ENCODE assay signal across 19 cellular contexts in the genomic region with DNA sequence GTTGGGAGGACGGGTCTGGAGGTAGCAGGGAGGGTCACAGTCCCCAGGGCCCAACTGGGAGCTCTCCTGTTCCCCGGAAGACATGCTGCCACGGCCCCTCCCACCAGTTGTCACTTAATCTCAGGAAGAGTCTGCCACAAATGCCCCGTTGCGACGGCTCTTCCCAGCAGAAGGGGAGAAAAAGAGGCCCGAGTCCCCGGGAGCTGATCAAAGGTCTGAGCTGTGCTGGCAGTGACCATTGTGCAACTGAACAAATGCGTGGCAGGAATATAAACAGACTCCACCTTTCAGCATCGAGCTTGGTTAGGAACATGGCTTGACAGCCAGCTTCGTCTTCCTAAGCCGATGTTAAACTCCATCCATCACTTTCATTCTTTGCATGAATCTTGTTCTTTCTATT. TPM values are rescaled to one million over a fixed set of nuclear protein-coding genes. Genes with fewer than 3 reads are reported as not detected.
DNase-seq lines count a peak whose midpoint lies in the region; ATAC-seq, FAIRE-seq and TF ChIP-seq lines count a peak whose summit lies in the region.
"Had no signal": no experiment of that assay in that cellular context is flagged by ENCODE, and none has a peak within 500 bp of the region (broad histone marks: within the 10 kb centered on the region; RNA-seq: fewer than 3 reads in every experiment).

No MANE protein-coding gene starts in this region.

- H2BK20ac ChIP-seq in IMR-90 (ENCODE audit: low read depth, low read length), result peak overlapping the region; percentile 100

- no peaks in the 10 kb centered on the region for H3K79me2 ChIP-seq in K562 (ENCODE audit: control insufficient read depth, insufficient read depth, low read length)

- H3K4me2 ChIP-seq in IMR-90 (ENCODE audit: low read depth, low read length) (no peak overlapping the region), K562 (ENCODE audit: insufficient read depth, low read length) (no peak overlapping the region; the same call in 1 of the 2 replicates)
- H3K4me2 ChIP-seq: KMS-11 had no signal

- H2AK5ac ChIP-seq in IMR-90 (ENCODE audit: low read depth, low read length), result peak overlapping the region; percentile 98; the same call in 1 of the 2 replicates

- H3K9me3 ChIP-seq in IMR-90 (ENCODE audit: control insufficient read depth, insufficient read depth, low read length), result no peaks in the 10 kb centered on the region; the same call in 1 of the 2 replicates
- H3K9me3 ChIP-seq in K562 (replicated peaks; ENCODE audit: control insufficient read depth, insufficient read depth, low read depth, low read length), result 0 out of 2 replicates have a peak, but pooled peaks cover 5% of the 10 kb centered on the region
- no peaks in the 10 kb centered on the region for H3K9me3 ChIP-seq in right lobe of liver
- H3K9me3 ChIP-seq in small intestine (ENCODE audit: control insufficient read depth, low read depth), result no peaks in the 10 kb centered on the region
- H3K9me3 ChIP-seq: MG63 had no signal

- H2BK5ac ChIP-seq in IMR-90 (ENCODE audit: low read depth, low read length, poor library complexity, severe bottlenecking), result no peak overlapping the region

- in situ Hi-C loops in IMR-90 (cut with MboI; ENCODE audit: low sequenced_read_pairs) (no loop called here), K562 (cut with MboI) (no loop called here)

- no peak overlapping the region for H2AK9ac ChIP-seq in IMR-90 (replicated peaks; ENCODE audit: low read depth, low read length, poor library complexity)

- TF ChIP-seq CTCF in IMR-90 (conservative IDR thresholded peaks at IDR 0.05; ENCODE audit: low read depth, low read length) (no peak), K562 (IDR thresholded peaks at IDR 0.05 in 2 of 3, conservative IDR thresholded peaks at IDR 0.05 in 1 of 3; ENCODE audit: insufficient read depth in 2 of 3, low read depth in 1 of 3, low read length in 3 of 3) (no peak), right lobe of liver (IDR thresholded peaks at IDR 0.05) (no peak), mesothelial cell of epicardium (IDR thresholded peaks at IDR 0.05; ENCODE audit: unreplicated experiment) (no peak)

- peak overlapping the region; percentile 100 for H2BK120ac ChIP-seq in IMR-90 (ENCODE audit: low read depth, low read length)

- intact Hi-C loops in IMR-90 (cut with micrococcal nuclease) (loop anchor here (2.0 kb wide), 1 partner anchor 13 kb away; no protein-coding TSS in a partner anchor), K562 (cut with micrococcal nuclease) (no loop called here), right lobe of liver (cut with DNase I) (no loop called here)

- H3K9ac ChIP-seq in IMR-90 (ENCODE audit: low read depth, low read length) (no peak overlapping the region), K562 (ENCODE audit: insufficient read depth in 1 of 2, low read depth in 2 of 2, low read length in 2 of 2) (0 out of 4 replicates have a peak overlapping the region, but pooled peaks of 1 of the 2 experiments have one; percentile 33)
- H3K9ac ChIP-seq: KMS-11 had no signal

- peaks cover 8% of the 10 kb centered on the region for H3K4me1 Mint-ChIP-seq in mesothelial cell of epicardium

- H3K9me3 Mint-ChIP-seq in mesothelial cell of epicardium, result peaks cover 11% of the 10 kb centered on the region
- H3K9me3 Mint-ChIP-seq: CD8-positive, alpha-beta memory T cell had no signal

- peaks cover 0 to 3% of the 10 kb centered on the region in 2 experiments; a peak in 1 of 4 replicates for H3K79me1 ChIP-seq in IMR-90 (ENCODE audit: low read depth in 1 of 2, low read length in 2 of 2)

- H3K36me3 ChIP-seq in IMR-90 (ENCODE audit: control insufficient read depth, insufficient read depth, low read length) (no peaks in the 10 kb centered on the region), K562 (ENCODE audit: control insufficient read depth, insufficient read depth, low read length) (no peaks in the 10 kb centered on the region), right lobe of liver (no peaks in the 10 kb centered on the region), small intestine (ENCODE audit: control insufficient read depth in 2 of 2, insufficient read depth in 2 of 2, low read length in 2 of 2) (no peaks in the 10 kb centered on the region)
- H3K36me3 ChIP-seq: MG63 had no signal

- peak overlapping the region; percentile 24; the same call in 1 of the 2 replicates for H3K14ac ChIP-seq in IMR-90 (replicated peaks; ENCODE audit: low read depth, low read length)

- no peaks in the 10 kb centered on the region for H3K27me3 Mint-ChIP-seq in mesothelial cell of epicardium (ENCODE audit: low read depth)

- H3K4me3 Mint-ChIP-seq in mesothelial cell of epicardium, result no peak overlapping the region
- H3K4me3 Mint-ChIP-seq: CD8-positive, alpha-beta memory T cell had no signal

- TF ChIP-seq POLR2A in IMR-90 (IDR thresholded peaks at IDR 0.05; ENCODE audit: low read depth, low read length), result no peak
- no peak for TF ChIP-seq POLR2A in K562 (conservative IDR thresholded peaks at IDR 0.05)
- TF ChIP-seq POLR2A in right lobe of liver (IDR thresholded peaks at IDR 0.05), result peak; percentile 65

- peak overlapping the region; percentile 100 for H4K91ac ChIP-seq in IMR-90 (ENCODE audit: insufficient read depth, low read depth, low read length)

- H4K5ac ChIP-seq in IMR-90 (ENCODE audit: low read depth, low read length), result peak overlapping the region; percentile 48; the same call in 1 of the 2 replicates

- no peak overlapping the region for H3K23ac ChIP-seq in IMR-90 (ENCODE audit: low read depth, low read length)

- TF ChIP-seq EP300 in K562 (IDR thresholded peaks at IDR 0.05; ENCODE audit: low read length), result no peak

- POLR2A ChIA-PET in IMR-90 (lab: Charles Lee; ENCODE audit: unreplicated experiment), result no interaction called here
- POLR2A ChIA-PET in K562 (lab: Yijun Ruan, JAX), result interaction anchor here (0.6 to 1.6 kb wide), 6 partner anchors 11 to 349 kb away, joined by 3 to 5 read pairs (median 3); no protein-coding TSS in a partner anchor

- H3K27ac ChIP-seq in IMR-90 (ENCODE audit: insufficient read depth, low read length) (no peak overlapping the region), K562 (ENCODE audit: extremely low read depth, low read depth, low read length) (no peak overlapping the region), right lobe of liver (peak overlapping the region; percentile 70 to 81 (median 78)), small intestine (ENCODE audit: low read depth in 1 of 2, low read length in 1 of 2) (no peak overlapping the region)
- H3K27ac ChIP-seq: KMS-11 had no signal

- peak overlapping the region; percentile 33; the same call in 1 of the 2 replicates for H3K18ac ChIP-seq in IMR-90 (ENCODE audit: low read depth, low read length)

- H3K4me3 ChIP-seq in IMR-90 (ENCODE audit: insufficient read depth, low read depth, low read length) (no peak overlapping the region), K562 (no peak overlapping the region), right lobe of liver (no peak overlapping the region), small intestine (ENCODE audit: low read depth in 1 of 2, low read length in 2 of 2) (no peak overlapping the region)
- H3K4me3 ChIP-seq: MG63 had no signal

- CTCF ChIA-PET in IMR-90 (lab: Yijun Ruan, JAX), result no interaction called here
- CTCF ChIA-PET in K562 (lab: Yijun Ruan, JAX; ENCODE audit: low intra/inter-chr PET ratio), result no interaction called here

- H3K4ac ChIP-seq in IMR-90 (ENCODE audit: low read depth, low read length), result peak overlapping the region; percentile 100

- H4K8ac ChIP-seq in IMR-90 (ENCODE audit: low read depth in 2 of 2, low read length in 2 of 2), result peak overlapping the region; percentile 97 to 99; a peak in 3 of 4 replicates

- H3K27me3 ChIP-seq in IMR-90 (ENCODE audit: control insufficient read depth, insufficient read depth, low read length) (no peaks in the 10 kb centered on the region), K562 (ENCODE audit: control insufficient read depth in 2 of 2, insufficient read depth in 2 of 2, low read length in 2 of 2) (peaks cover 40 to 67% of the 10 kb centered on the region in 2 experiments), right lobe of liver (no peaks in the 10 kb centered on the region), small intestine (ENCODE audit: control insufficient read depth in 2 of 2, insufficient read depth in 2 of 2, low read length in 2 of 2) (no peaks in the 10 kb centered on the region)
- H3K27me3 ChIP-seq: MG63 had no signal

- BruUV-seq in IMR-90 (replicated peaks; lab: Mats Ljungman, UMichigan) (no TSS peak), K562 (replicated peaks; lab: Mats Ljungman, UMichigan) (no TSS peak)

- no peak overlapping the region for H3K27ac Mint-ChIP-seq in mesothelial cell of epicardium

- FAIRE-seq in K562 (lab: Jason Lieb, UNC) (peak; percentile 6), small intestine (lab: Jason Lieb, UNC) (no peak)
- FAIRE-seq: H54 had no signal

- WGBS in IMR-90 (ENCODE audit: extremely low coverage in 2 of 2, insufficient read length in 1 of 2), 2 experiments, result 32% methylated on average over 6 of the region's 12 CpGs; no CpG with 5 or more reads in 1 of the 2 experiments
- WGBS in K562 (ENCODE audit: insufficient coverage, low coverage, missing lambda C conversion rate), result 4% methylated on average over 12 of the region's 12 CpGs
- 15% methylated on average over 10 of the region's 12 CpGs for WGBS in right lobe of liver (ENCODE audit: insufficient coverage, low coverage, low lambda C conversion rate, missing lambda C conversion rate)
- 13 to 54% (median 39%) methylated on average over 12 of the region's 12 CpGs for WGBS in small intestine, 3 donors

- no peaks in the 10 kb centered on the region for H3K36me3 Mint-ChIP-seq in mesothelial cell of epicardium

- H3K4me1 ChIP-seq in IMR-90 (ENCODE audit: control insufficient read depth, insufficient read depth, low read length) (peaks cover 26% of the 10 kb centered on the region), K562 (replicated peaks in 1 of 2; ENCODE audit: control insufficient read depth in 2 of 2, insufficient read depth in 2 of 2, low read length in 2 of 2) (peaks cover 3 to 8% of the 10 kb centered on the region in 2 experiments; a peak in 2 of 5 replicates), right lobe of liver (peaks cover 0 to 27% (median 12%) of the 10 kb centered on the region in 4 donors), small intestine (ENCODE audit: control insufficient read depth in 2 of 2, insufficient read depth in 1 of 2, low read depth in 1 of 2, low read length in 1 of 2) (peaks cover 0 to 2% of the 10 kb centered on the region in 2 donors)

- H4K20me1 ChIP-seq in IMR-90 (ENCODE audit: insufficient read depth, low read length) (no peaks in the 10 kb centered on the region), K562 (replicated peaks; ENCODE audit: control insufficient read depth, insufficient read depth, low read length) (peaks cover 11% of the 10 kb centered on the region; the same call in 1 of the 2 replicates)

- ATAC-seq in IMR-90 (ENCODE audit: low read depth), result no peak
- ATAC-seq in K562, result peak; percentile 47
- ATAC-seq in right lobe of liver, result peak; percentile 62 to 81 (median 74)
- no peak for ATAC-seq in HG03280 (IDR thresholded peaks at IDR 0.05; ENCODE audit: unreplicated experiment)
- no peak for ATAC-seq in HG02981 (IDR thresholded peaks at IDR 0.05; ENCODE audit: unreplicated experiment)
- ATAC-seq: Panc1 had no signal

- dilution Hi-C loops in IMR-90 (cut with HindIII; ENCODE audit: low sequenced_read_pairs, unreplicated experiment), result no loop called here

- H3K56ac ChIP-seq in IMR-90 (ENCODE audit: extremely low read depth, insufficient read depth, low read length), result no peak overlapping the region

- H3K9me1 ChIP-seq in IMR-90 (ENCODE audit: insufficient read depth, low read length) (peaks cover 17% of the 10 kb centered on the region), K562 (ENCODE audit: control insufficient read depth, insufficient read depth, low read length) (no peaks in the 10 kb centered on the region)

- TF ChIP-seq RAD21 in IMR-90 (IDR thresholded peaks at IDR 0.05; ENCODE audit: low read length) (no peak), K562 (CRISPR knock-in tag; conservative IDR thresholded peaks at IDR 0.05 in 1 of 2, IDR thresholded peaks at IDR 0.05 in 1 of 2) (no peak)

- peak overlapping the region; percentile 98; the same call in 2 of the 3 replicates for H2BK15ac ChIP-seq in IMR-90 (ENCODE audit: low read depth, low read length)

- H2AFZ ChIP-seq in IMR-90 (replicated peaks; ENCODE audit: low read length, poor library complexity) (peak overlapping the region; percentile 11), K562 (ENCODE audit: low read depth, low read length) (no peak overlapping the region; the same call in 1 of the 2 replicates)

- DNase-seq in IMR-90, result no peak
- DNase-seq in K562 (ENCODE audit: extremely low read depth in 1 of 4, low spot score in 3 of 4), result no peak
- DNase-seq in right lobe of liver, result peak; percentile 84 to 88 (median 86)
- DNase-seq in small intestine, result peak; percentile 76
- DNase-seq in mesothelial cell of epicardium (ENCODE audit: low spot score in 2 of 2, unreplicated experiment in 2 of 2), result no peak
- DNase-seq in NCI-H446 treated with DMSO at 0.1 percent for 48 hours (lab: John Stamatoyannopoulos, UW), result no peak
- DNase-seq: CD8-positive, alpha-beta memory T cell; DMS 273 treated with DMSO at 0.1 percent for 48 hours; MG63; NCI-H1105 treated with DMSO at 0.1 percent for 48 hours; NCI-H187; NCI-H446; NCI-H748 treated with DMSO at 0.1 percent for 48 hours; SHP77 treated with DMSO at 0.1 percent for 48 hours had no signal

RNA-seq across cellular contexts. Expression of gene ZBTB21, which starts 27.8 kb away (rescaled TPM):
- total RNA-seq in IMR-90 (2012; rRNA removed), result 12.0 and 13.6 TPM in 2 replicates
- polyA plus RNA-seq in IMR-90 (2012; rRNA removed), result 6.8 and 7.8 TPM in 2 replicates
- 2.4 and 2.8 TPM in 2 replicates for polyA plus RNA-seq in IMR-90 (2012; cell fraction: cytosol; rRNA removed)
- 4.6 and 22.7 TPM in 2 replicates for polyA plus RNA-seq in IMR-90 (2012; cell fraction: nucleus; rRNA removed; ENCODE audit: low replicate concordance)
- 6.9 and 28.9 TPM in 2 replicates for total RNA-seq in K562 (2011; cell fraction: chromatin; rRNA removed; ENCODE audit: low replicate concordance)
- total RNA-seq in K562 (2011; cell fraction: nucleolus; rRNA removed), result 8.2 and 9.7 TPM in 2 replicates
- total RNA-seq in K562 (2011; cell fraction: nucleoplasm; rRNA removed), result 12.2 and 13.4 TPM in 2 replicates
- total RNA-seq in K562 (2014; rRNA removed), result 7.4 and 8.6 TPM in 2 replicates
- total RNA-seq in K562 (2014; rRNA removed; fragmentation: Illumina TruSeq; extraction: Trizol), result 10.7 and 10.8 TPM in 2 replicates
- total RNA-seq in K562 (2015; rRNA removed; fragmentation: Illumina TruSeq; extraction: Trizol), result 10.4 and 10.7 TPM in 2 replicates
- 15.2 and 16.2 TPM in 2 replicates for total RNA-seq in K562 (2021)
- 8.7 and 10.7 TPM in 2 replicates for polyA plus RNA-seq in K562 (2011; rRNA removed)
- polyA plus RNA-seq in K562 (2011; cell fraction: cytosol; rRNA removed), result 4.6 and 5.2 TPM in 2 replicates
- polyA plus RNA-seq in K562 (2011; cell fraction: nucleus; rRNA removed), result 19.4 and 20.3 TPM in 2 replicates
- 5.3 and 6.4 TPM in 2 replicates for polyA plus RNA-seq in K562 (2012)
- polyA plus RNA-seq in K562 (2014; fragmentation: Illumina TruSeq; extraction: Trizol), result 8.4 and 11.4 TPM in 2 replicates
- polyA plus RNA-seq in K562 (2014; fragmentation: Nextera tagmentation; extraction: Ambion mirVana), result 1 to 10 TPM; 2.2 to 2.6 TPM
- polyA plus RNA-seq in K562 (2014; rRNA removed), result 3.8 and 5.6 TPM in 2 replicates
- 11.7 and 16.7 TPM in 2 replicates for polyA minus RNA-seq in K562 (2011; rRNA and poly(A)+ RNA removed)
- 8.9 and 15.2 TPM in 2 replicates for polyA minus RNA-seq in K562 (2011; cell fraction: cytosol; rRNA and poly(A)+ RNA removed)
- 9.0 and 19.4 TPM in 2 replicates for polyA minus RNA-seq in K562 (2011; cell fraction: nucleus; rRNA and poly(A)+ RNA removed)
- total RNA-seq in right lobe of liver, result 10 to 100 TPM in 4 of 6 experiments, 1 to 10 TPM in 2; 3.0 to 28.5 (median 11.2) TPM
- polyA plus RNA-seq in small intestine, result 1 to 10 TPM; 1.4 to 3.0 (median 1.8) TPM
- total RNA-seq in mesothelial cell of epicardium, result 15.5 to 17.7 TPM (median 17.4 TPM) in 3 replicates

RNA-seq across cellular contexts. Expression of gene UMODL1, which starts 33.2 kb away (rescaled TPM):
- not detected in 2 replicates for total RNA-seq in IMR-90 (2012; rRNA removed)
- polyA plus RNA-seq in IMR-90 (2012; rRNA removed), result 0.02 TPM in 1 of 2 replicates, not detected in the other
- polyA plus RNA-seq in IMR-90 (2012; cell fraction: cytosol; rRNA removed), result 0.03 TPM in 1 of 2 replicates, not detected in the other
- polyA plus RNA-seq in IMR-90 (2012; cell fraction: nucleus; rRNA removed; ENCODE audit: low replicate concordance), result 0.04 and 0.07 TPM in 2 replicates
- total RNA-seq in K562 (2011; cell fraction: chromatin; rRNA removed; ENCODE audit: low replicate concordance), result not detected in 2 replicates
- total RNA-seq in K562 (2011; cell fraction: nucleolus; rRNA removed), result not detected in 2 replicates
- not detected in 2 replicates for total RNA-seq in K562 (2011; cell fraction: nucleoplasm; rRNA removed)
- not detected in 2 replicates for total RNA-seq in K562 (2014; rRNA removed)
- not detected in 2 replicates for total RNA-seq in K562 (2014; rRNA removed; fragmentation: Illumina TruSeq; extraction: Trizol)
- not detected in 2 replicates for total RNA-seq in K562 (2015; rRNA removed; fragmentation: Illumina TruSeq; extraction: Trizol)
- not detected in 2 replicates for total RNA-seq in K562 (2021)
- not detected in 2 replicates for polyA plus RNA-seq in K562 (2011; rRNA removed)
- polyA plus RNA-seq in K562 (2011; cell fraction: cytosol; rRNA removed), result not detected in 2 replicates
- polyA plus RNA-seq in K562 (2011; cell fraction: nucleus; rRNA removed), result not detected in 2 replicates
- not detected in 2 replicates for polyA plus RNA-seq in K562 (2012)
- polyA plus RNA-seq in K562 (2014; fragmentation: Illumina TruSeq; extraction: Trizol), result not detected in 2 replicates
- polyA plus RNA-seq in K562 (2014; fragmentation: Nextera tagmentation; extraction: Ambion mirVana), result not detected
- not detected in 2 replicates for polyA plus RNA-seq in K562 (2014; rRNA removed)
- not detected in 2 replicates for polyA minus RNA-seq in K562 (2011; rRNA and poly(A)+ RNA removed)
- polyA minus RNA-seq in K562 (2011; cell fraction: cytosol; rRNA and poly(A)+ RNA removed), result not detected in 2 replicates
- polyA minus RNA-seq in K562 (2011; cell fraction: nucleus; rRNA and poly(A)+ RNA removed), result not detected in 2 replicates
- total RNA-seq in right lobe of liver, result 1 to 10 TPM in 2 of 6 experiments, under 1 TPM in 2, not detected in 2; 0.06 to 1.2 (median 0.75) TPM
- under 1 TPM in 2 of 3 donors, not detected in 1; 0.43 to 0.67 TPM for polyA plus RNA-seq in small intestine
- not detected in 3 replicates for total RNA-seq in mesothelial cell of epicardium
- polyA plus RNA-seq: CD8-positive, alpha-beta memory T cell had no signal

Comparison
In these comparisons a context has a peak if more than half of its experiments do, and no peak if none do; other contexts are left out.
1. ATAC-seq: peak in K562 (single experiment) and right lobe of liver (4 of 4); none in IMR-90 (single experiment), HG03280 (single experiment) and HG02981 (single experiment).
2. DNase-seq: peak in right lobe of liver (3 of 3) and small intestine (single experiment); none in IMR-90 (single experiment), K562 (0 of 4), mesothelial cell of epicardium (0 of 2) and NCI-H446 treated with DMSO at 0.1 percent for 48 hours (single experiment).
3. H3K27ac ChIP-seq: peak in right lobe of liver (3 of 3); none in IMR-90 (single experiment), K562 (single experiment) and small intestine (0 of 2).